Comparison of ENCODE assay signal across 9 cellular contexts in the genomic region with DNA sequence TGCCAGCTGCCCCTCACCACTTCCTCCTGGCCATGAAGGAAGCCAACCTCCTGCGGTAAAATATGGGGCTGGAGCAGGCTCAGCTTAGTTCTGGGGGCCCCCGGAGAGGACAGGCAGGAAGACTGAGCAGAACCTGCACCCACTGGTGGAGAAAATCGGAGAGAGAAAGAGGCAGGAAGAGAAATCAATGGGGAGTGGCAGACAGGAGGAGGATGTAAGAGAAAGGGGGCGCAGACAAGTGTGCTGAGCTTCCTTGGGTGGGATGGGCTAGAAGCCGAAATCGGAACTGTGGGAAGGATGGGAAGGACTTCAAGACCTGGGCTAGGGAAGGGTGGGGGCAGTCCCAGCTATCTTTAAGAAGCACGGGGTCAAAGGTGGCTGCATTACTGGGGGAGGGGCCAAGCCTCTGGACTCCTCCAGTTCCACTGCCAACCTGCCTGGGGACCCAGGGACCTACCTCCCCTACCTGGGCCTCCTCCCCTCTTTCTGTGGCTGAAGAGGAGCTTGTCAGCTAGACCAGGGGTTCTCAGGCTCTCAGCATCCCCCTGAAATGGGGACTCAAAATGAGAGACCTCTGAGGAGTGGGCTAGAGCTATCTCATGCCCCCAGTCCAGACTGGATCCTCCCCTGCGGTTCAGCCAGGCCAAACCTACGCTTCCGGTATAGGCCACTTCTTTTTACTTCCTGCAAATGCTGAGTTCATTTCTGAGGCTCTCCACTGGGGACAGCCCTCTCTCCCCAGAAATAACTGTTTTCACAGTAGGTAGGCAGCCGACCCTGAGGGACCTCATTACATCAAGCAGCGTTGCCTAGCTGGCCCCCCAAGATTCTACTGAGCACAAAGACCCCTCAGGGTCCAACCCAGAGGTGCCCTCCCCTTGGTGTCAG. TPM values are rescaled to one million over a fixed set of nuclear protein-coding genes. Genes with fewer than 3 reads are reported as not detected.
A peak's percentile ranks its signal among the peaks of the same experiment; 100 is the strongest.
DNase-seq lines count a peak whose midpoint lies in the region; ATAC-seq, FAIRE-seq and TF ChIP-seq lines count a peak whose summit lies in the region.
"Had no signal": no experiment of that assay in that cellular context is flagged by ENCODE, and none has a peak within 500 bp of the region (broad histone marks: within the 10 kb centered on the region; RNA-seq: fewer than 3 reads in every experiment).

No MANE protein-coding gene starts in this region.

- in situ Hi-C loops in GM13977 (cut with MboI; ENCODE audit: low pct_unique_long_range_greater_than_20kb, low sequenced_read_pairs, unreplicated experiment) (no loop called here), IMR-90 (cut with MboI; ENCODE audit: low sequenced_read_pairs) (no loop called here)

- H4K20me1 ChIP-seq in IMR-90 (ENCODE audit: insufficient read depth, low read length): no peaks in the 10 kb centered on the region

- no peak overlapping the region for H3K23ac ChIP-seq in IMR-90 (ENCODE audit: low read depth, low read length)

- ATAC-seq in GM21447 (IDR thresholded peaks at IDR 0.05; ENCODE audit: unreplicated experiment) (peak; percentile 96), IMR-90 (ENCODE audit: low read depth) (no peak)
- peak; percentile 46 for ATAC-seq in central memory CD8-positive, alpha-beta T cell (replicated peaks; ENCODE audit: extremely low read depth, poor library complexity, severe bottlenecking)

- H3K14ac ChIP-seq in IMR-90 (replicated peaks; ENCODE audit: low read depth, low read length): no peak overlapping the region

- BruUV-seq in IMR-90 (replicated peaks; lab: Mats Ljungman, UMichigan): no TSS peak

- H3K27ac Mint-ChIP-seq in central memory CD8-positive, alpha-beta T cell (ENCODE audit: low read depth): peak overlapping the region; percentile 48

- H2BK5ac ChIP-seq in IMR-90 (ENCODE audit: low read depth, low read length, poor library complexity, severe bottlenecking): no peak overlapping the region

- H4K8ac ChIP-seq in IMR-90 (ENCODE audit: low read depth in 2 of 2, low read length in 2 of 2): no peak overlapping the region

- no peak for TF ChIP-seq POLR2A in IMR-90 (IDR thresholded peaks at IDR 0.05; ENCODE audit: low read depth, low read length)

- CTCF ChIA-PET in IMR-90 (lab: Yijun Ruan, JAX): no interaction called here

- H3K27ac ChIP-seq in IMR-90 (ENCODE audit: insufficient read depth, low read length) (no peak overlapping the region), small intestine (ENCODE audit: low read depth in 1 of 2, low read length in 1 of 2) (peak overlapping the region in 1 of 2 donors; percentile 61)

- H3K9me3 ChIP-seq in IMR-90 (ENCODE audit: control insufficient read depth, insufficient read depth, low read length) (no peaks in the 10 kb centered on the region), small intestine (ENCODE audit: control insufficient read depth, low read depth) (no peaks in the 10 kb centered on the region)

- H3K4me1 ChIP-seq in IMR-90 (ENCODE audit: control insufficient read depth, insufficient read depth, low read length) (peaks cover 11% of the 10 kb centered on the region), small intestine (ENCODE audit: control insufficient read depth in 2 of 2, insufficient read depth in 1 of 2, low read depth in 1 of 2, low read length in 1 of 2) (no peaks in the 10 kb centered on the region)

- no peak overlapping the region for H2AK5ac ChIP-seq in IMR-90 (ENCODE audit: low read depth, low read length)

- dilution Hi-C loops in IMR-90 (cut with HindIII; ENCODE audit: low sequenced_read_pairs, unreplicated experiment): no loop called here

- DNase-seq in GM13977 (ENCODE audit: low spot score) (peak; percentile 91), IMR-90 (no peak), medulla oblongata (ENCODE audit: extremely low spot score) (no peak), H4 (ENCODE audit: low spot score) (no peak), small intestine (no peak), NCI-H345 treated with DMSO at 0.1 percent for 48 hours (lab: John Stamatoyannopoulos, UW; ENCODE audit: unreplicated experiment) (no peak)
- DNase-seq in central memory CD8-positive, alpha-beta T cell (ENCODE audit: low spot score in 2 of 2): no peak

- H3K4ac ChIP-seq in IMR-90 (ENCODE audit: low read depth, low read length): no peak overlapping the region

- no peak overlapping the region for H2BK15ac ChIP-seq in IMR-90 (ENCODE audit: low read depth, low read length)

- peak; percentile 37 for TF ChIP-seq CTCF in GM13977 (IDR thresholded peaks at IDR 0.05; ENCODE audit: extremely low read depth, insufficient read depth, missing control alignments)
- no peak for TF ChIP-seq CTCF in IMR-90 (conservative IDR thresholded peaks at IDR 0.05; ENCODE audit: low read depth, low read length)

- H3K9ac ChIP-seq in IMR-90 (ENCODE audit: low read depth, low read length): no peak overlapping the region

- no peak overlapping the region for H2AFZ ChIP-seq in IMR-90 (replicated peaks; ENCODE audit: low read length, poor library complexity)

- no peak for TF ChIP-seq RAD21 in IMR-90 (IDR thresholded peaks at IDR 0.05; ENCODE audit: low read length)

- H3K4me3 Mint-ChIP-seq in central memory CD8-positive, alpha-beta T cell: no peak overlapping the region

- no peak overlapping the region for H3K18ac ChIP-seq in IMR-90 (ENCODE audit: low read depth, low read length)

- WGBS in IMR-90 (ENCODE audit: extremely low coverage in 2 of 2, insufficient read length in 1 of 2), 2 experiments: 83% methylated on average over 5 of the region's 12 CpGs; no CpG with 5 or more reads in 1 of the 2 experiments
- WGBS in small intestine, 3 donors: 67 to 77% (median 75%) methylated on average over 12 of the region's 12 CpGs

- H3K27me3 Mint-ChIP-seq in central memory CD8-positive, alpha-beta T cell: no peaks in the 10 kb centered on the region

- H3K79me1 ChIP-seq in IMR-90 (ENCODE audit: low read depth in 1 of 2, low read length in 2 of 2): no peaks in the 10 kb centered on the region

- H3K27me3 ChIP-seq in IMR-90 (ENCODE audit: control insufficient read depth, insufficient read depth, low read length) (no peaks in the 10 kb centered on the region), small intestine (ENCODE audit: control insufficient read depth in 2 of 2, insufficient read depth in 2 of 2, low read length in 2 of 2) (no peaks in the 10 kb centered on the region)

- peak overlapping the region; percentile 3 for H2AK9ac ChIP-seq in IMR-90 (replicated peaks; ENCODE audit: low read depth, low read length, poor library complexity)

- H4K91ac ChIP-seq in IMR-90 (ENCODE audit: insufficient read depth, low read depth, low read length): no peak overlapping the region

- no peak for FAIRE-seq in small intestine (lab: Jason Lieb, UNC)
- FAIRE-seq: endometrium had no signal

- no peak overlapping the region for H2BK120ac ChIP-seq in IMR-90 (ENCODE audit: low read depth, low read length)

- peaks cover 9% of the 10 kb centered on the region for H3K4me1 Mint-ChIP-seq in central memory CD8-positive, alpha-beta T cell

- no peak overlapping the region for H3K56ac ChIP-seq in IMR-90 (ENCODE audit: extremely low read depth, insufficient read depth, low read length)

- H2BK20ac ChIP-seq in IMR-90 (ENCODE audit: low read depth, low read length): no peak overlapping the region

- H3K36me3 ChIP-seq in IMR-90 (ENCODE audit: control insufficient read depth, insufficient read depth, low read length) (peaks cover 7% of the 10 kb centered on the region; the same call in 1 of the 2 replicates), small intestine (ENCODE audit: control insufficient read depth in 2 of 2, insufficient read depth in 2 of 2, low read length in 2 of 2) (no peaks in the 10 kb centered on the region)

- H3K36me3 Mint-ChIP-seq in central memory CD8-positive, alpha-beta T cell (ENCODE audit: insufficient read depth): no peaks in the 10 kb centered on the region

- intact Hi-C loops in IMR-90 (cut with micrococcal nuclease): no loop called here

- POLR2A ChIA-PET in IMR-90 (lab: Charles Lee; ENCODE audit: unreplicated experiment): no interaction called here

- H3K4me2 ChIP-seq in IMR-90 (ENCODE audit: low read depth, low read length): no peak overlapping the region

- H4K5ac ChIP-seq in IMR-90 (ENCODE audit: low read depth, low read length): no peak overlapping the region

- no peak overlapping the region for H3K4me3 ChIP-seq in IMR-90 (ENCODE audit: insufficient read depth, low read depth, low read length)
- H3K4me3 ChIP-seq in small intestine (ENCODE audit: low read depth in 1 of 2, low read length in 2 of 2): no peak overlapping the region

- no peaks in the 10 kb centered on the region for H3K9me3 Mint-ChIP-seq in central memory CD8-positive, alpha-beta T cell

- peaks cover 5% of the 10 kb centered on the region; the same call in 1 of the 2 replicates for H3K9me1 ChIP-seq in IMR-90 (ENCODE audit: insufficient read depth, low read length)

TF ChIP-seq in IMR-90, 13 proteins besides CTCF, POLR2A, EP300 and RAD21 (continues in another document):
- TF ChIP-seq MAFK (IDR thresholded peaks at IDR 0.05; ENCODE audit: low read depth, low read length) (no peak), NFE2L2 (IDR thresholded peaks at IDR 0.05; ENCODE audit: low read depth, low read length) (no peak), BHLHE40 (IDR thresholded peaks at IDR 0.05; ENCODE audit: low read depth, low read length) (no peak), RCOR1 (IDR thresholded peaks at IDR 0.05; ENCODE audit: insufficient replicate concordance, low read length) (no peak), RFX5 (IDR thresholded peaks at IDR 0.05; ENCODE audit: low read depth, low read length) (no peak), USF2 (IDR thresholded peaks at IDR 0.05; ENCODE audit: low read depth, low read length) (no peak), SMC3 (IDR thresholded peaks at IDR 0.05; ENCODE audit: low read depth, low read length) (no peak), MXI1 (IDR thresholded peaks at IDR 0.05; ENCODE audit: borderline replicate concordance, low read depth, low read length) (no peak), MAZ (IDR thresholded peaks at IDR 0.05; ENCODE audit: borderline replicate concordance, low read depth, low read length) (no peak), CHD1 (IDR thresholded peaks at IDR 0.05; ENCODE audit: low read depth, low read length) (no peak), FOS (IDR thresholded peaks at IDR 0.05; ENCODE audit: low read depth, low read length) (no peak)

RNA-seq across cellular contexts. Expression of gene B3GNT7, which starts 33.6 kb away (rescaled TPM):
- total RNA-seq in IMR-90 (2012; rRNA removed): under 0.01 TPM in 2 replicates
- 0.03 and 0.07 TPM in 2 replicates for polyA plus RNA-seq in IMR-90 (2012; rRNA removed)
- 0.04 and 0.51 TPM in 2 replicates for polyA plus RNA-seq in IMR-90 (2012; cell fraction: cytosol; rRNA removed)
- polyA plus RNA-seq in IMR-90 (2012; cell fraction: nucleus; rRNA removed; ENCODE audit: low replicate concordance): 0.13 and 0.33 TPM in 2 replicates
- 0.06 TPM in 1 of 2 replicates, not detected in the other for total RNA-seq in H4 (2014; rRNA removed; shearing (Covaris generic))
- polyA plus RNA-seq in small intestine: 10 to 100 TPM; 13.8 to 22.0 (median 14.5) TPM
